Comparison of ENCODE assay signal across 13 cellular contexts in the genomic region with DNA sequence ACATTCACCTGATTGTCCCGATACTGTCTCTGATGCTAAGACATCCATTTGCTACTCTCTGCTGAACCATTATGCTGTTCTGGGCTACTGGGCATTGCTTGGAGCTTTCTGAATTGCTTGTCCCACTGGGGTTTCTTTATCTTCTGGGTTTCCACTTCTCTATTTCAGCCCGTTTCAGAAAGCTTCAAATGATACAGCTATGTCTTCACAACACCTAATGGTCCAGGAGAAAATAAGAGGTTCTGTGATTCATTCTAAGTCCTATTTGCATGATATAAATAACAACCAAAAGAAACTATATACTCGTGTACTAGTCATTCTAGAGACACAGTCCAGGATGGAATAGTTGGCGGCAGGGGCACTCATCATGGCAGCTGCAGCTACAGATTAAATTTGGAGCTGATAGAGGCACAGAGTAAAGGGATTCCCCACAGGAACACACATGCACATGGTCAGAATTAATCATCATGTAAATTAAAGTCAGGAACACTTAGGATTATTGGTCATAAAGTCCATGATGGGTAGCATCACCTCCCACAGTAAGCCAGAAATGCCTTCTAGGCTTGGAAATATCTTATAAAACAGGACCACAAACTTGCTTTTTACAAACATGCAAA. TPM values are rescaled to one million over a fixed set of nuclear protein-coding genes. Genes with fewer than 3 reads are reported as not detected.
A peak's percentile ranks its signal among the peaks of the same experiment; 100 is the strongest.
DNase-seq lines count a peak whose midpoint lies in the region; ATAC-seq and TF ChIP-seq lines count a peak whose summit lies in the region.
"Had no signal": no experiment of that assay in that cellular context is flagged by ENCODE, and none has a peak within 500 bp of the region (broad histone marks: within the 10 kb centered on the region; RNA-seq: fewer than 3 reads in every experiment).

No MANE protein-coding gene starts in this region.

- H3K4me3 ChIP-seq in thyroid gland (replicated peaks in 1 of 3): no peak overlapping the region
- H3K4me3 ChIP-seq: tibial nerve had no signal

- no peaks in the 10 kb centered on the region for H3K27me3 ChIP-seq in thyroid gland
- H3K27me3 ChIP-seq: tibial nerve had no signal

- no peaks in the 10 kb centered on the region for H3K36me3 ChIP-seq in thyroid gland
- H3K36me3 ChIP-seq: tibial nerve had no signal

- no peak for TF ChIP-seq CTCF in activated B cell treated with CpG ODN at 0.5 μM for 24 hours (IDR thresholded peaks at IDR 0.05)
- TF ChIP-seq CTCF in thyroid gland (IDR thresholded peaks at IDR 0.05): no peak

- H3K9me3 ChIP-seq in thyroid gland: no peaks in the 10 kb centered on the region
- H3K9me3 ChIP-seq: Caco-2, tibial nerve had no signal

- peak overlapping the region; percentile 61 for H3K27ac Mint-ChIP-seq in activated B cell treated with CpG ODN at 0.5 μM for 24 hours
- H3K27ac Mint-ChIP-seq: progenitor cell of endocrine pancreas had no signal

- H3K36me3 Mint-ChIP-seq in activated B cell treated with CpG ODN at 0.5 μM for 24 hours (ENCODE audit: low read depth): no peaks in the 10 kb centered on the region

- CTCF ChIA-PET in activated B cell treated with CpG ODN at 0.5 μM for 24 hours (lab: Charles Lee): interaction anchor here (1.9 to 6.8 kb wide), 3 partner anchors 9 to 63 kb away, joined by 4 to 45 read pairs (median 11); no protein-coding TSS in a partner anchor

- peak overlapping the region; percentile 49 for H3K4me3 Mint-ChIP-seq in activated B cell treated with CpG ODN at 0.5 μM for 24 hours

- WGBS in thyroid gland, 2 donors: 81 to 88% methylated on average over 4 of the region's 4 CpGs

- peak; percentile 38 for ATAC-seq in GM18520 (IDR thresholded peaks at IDR 0.05; ENCODE audit: unreplicated experiment)
- ATAC-seq in GM21390 (IDR thresholded peaks at IDR 0.05; ENCODE audit: unreplicated experiment): peak; percentile 92
- peak; percentile 91 for ATAC-seq in HG03025 (IDR thresholded peaks at IDR 0.05; ENCODE audit: low FRiP score, unreplicated experiment)
- peak; percentile 92 for ATAC-seq in activated B cell treated with CpG ODN at 0.5 μM for 24 hours (ENCODE audit: low read depth)

- H3K4me1 Mint-ChIP-seq in activated B cell treated with CpG ODN at 0.5 μM for 24 hours: peaks cover 26% of the 10 kb centered on the region

- H3K27me3 Mint-ChIP-seq in activated B cell treated with CpG ODN at 0.5 μM for 24 hours: peaks cover 17% of the 10 kb centered on the region

- intact Hi-C loops in activated B cell treated with CpG ODN at 0.5 μM for 24 hours (cut with micrococcal nuclease): loop anchor here (1.0 to 10.0 kb wide), 4 partner anchors 9 to 1903 kb away; a partner anchor contains a TSS
- intact Hi-C loops in thyroid gland (cut with DNase I): no loop called here

- H3K27ac ChIP-seq in thyroid gland: no peak overlapping the region
- H3K27ac ChIP-seq: tibial nerve had no signal

- H3K4me1 ChIP-seq in thyroid gland: no peaks in the 10 kb centered on the region
- H3K4me1 ChIP-seq: Caco-2, tibial nerve had no signal

- no peak for DNase-seq in activated B cell treated with CpG ODN at 0.5 μM for 24 hours
- DNase-seq in SIG-M5 treated with dmso at 0.1 percent for 504 hours (lab: John Stamatoyannopoulos, UW; ENCODE audit: unreplicated experiment): no peak
- DNase-seq in NCI-H1930 (lab: John Stamatoyannopoulos, UW): no peak
- DNase-seq in thyroid gland: no peak
- no peak for DNase-seq in midbrain (lab: John Stamatoyannopoulos, UW)
- DNase-seq: activated CD4-positive, alpha-beta T cell treated with anti-CD3 and anti-CD28 coated beads for 1 hour; activated gamma-delta T cell; Caco-2 had no signal

- POLR2A ChIA-PET in activated B cell treated with CpG ODN at 0.5 μM for 24 hours (lab: Charles Lee): interaction anchor here (0.6 to 1.7 kb wide), 7 partner anchors 10 to 1956 kb away, joined by 3 to 10 read pairs (median 7); no protein-coding TSS in a partner anchor

- no peaks in the 10 kb centered on the region for H3K9me3 Mint-ChIP-seq in activated B cell treated with CpG ODN at 0.5 μM for 24 hours

- no peak for TF ChIP-seq POLR2A in thyroid gland (IDR thresholded peaks at IDR 0.05)

RNA-seq across cellular contexts. Expression of a gene that starts 33.3 kb away (rescaled TPM):
- total RNA-seq in activated B cell treated with CpG ODN at 0.5 μM for 24 hours: not detected in 2 replicates
- total RNA-seq in thyroid gland: 1 to 10 TPM in 3 of 4 donors, under 1 TPM in 1; 0.79 to 3.4 (median 2.0) TPM
- total RNA-seq: progenitor cell of endocrine pancreas, tibial nerve had no signal

Comparison
In these comparisons a context has a peak if more than half of its experiments do, and no peak if none do; other contexts are left out.
1. ATAC-seq: peak in every context shown above with its lines; median percentile 92 in GM21390; 92 in activated B cell treated with CpG ODN at 0.5 μM for 24 hours; 91 in HG03025; 38 in GM18520.